In the genomic region with DNA sequence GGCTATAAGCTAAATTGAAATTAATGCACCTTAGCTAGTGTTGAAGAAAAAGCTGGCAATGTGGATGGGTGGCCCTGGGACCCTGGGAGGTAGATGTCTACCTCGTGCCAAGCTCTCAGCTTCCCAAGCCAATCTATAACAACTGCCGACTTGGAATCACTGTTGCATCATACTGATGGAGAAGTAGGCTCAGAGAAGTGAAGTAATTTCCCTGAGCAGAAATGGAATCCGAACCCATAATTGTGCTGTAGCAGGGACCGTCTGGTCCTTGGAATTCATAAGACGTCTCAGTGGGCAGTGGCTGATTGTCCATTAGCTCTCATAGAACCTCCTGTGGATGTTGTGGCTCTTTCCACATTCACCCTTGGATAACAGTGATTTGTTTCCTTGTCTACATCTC, we compare ENCODE assay signal across 1 cellular context.
TF ChIP-seq lines count a peak whose summit lies in the region.

No MANE protein-coding gene starts in this region.

TF ChIP-seq in HepG2, 621 proteins besides CTCF, POLR2A, EP300 and RAD21:
- TF ChIP-seq, protein P1, sequence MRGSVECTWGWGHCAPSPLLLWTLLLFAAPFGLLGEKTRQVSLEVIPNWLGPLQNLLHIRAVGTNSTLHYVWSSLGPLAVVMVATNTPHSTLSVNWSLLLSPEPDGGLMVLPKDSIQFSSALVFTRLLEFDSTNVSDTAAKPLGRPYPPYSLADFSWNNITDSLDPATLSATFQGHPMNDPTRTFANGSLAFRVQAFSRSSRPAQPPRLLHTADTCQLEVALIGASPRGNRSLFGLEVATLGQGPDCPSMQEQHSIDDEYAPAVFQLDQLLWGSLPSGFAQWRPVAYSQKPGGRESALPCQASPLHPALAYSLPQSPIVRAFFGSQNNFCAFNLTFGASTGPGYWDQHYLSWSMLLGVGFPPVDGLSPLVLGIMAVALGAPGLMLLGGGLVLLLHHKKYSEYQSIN (CRISPR knock-in tag; IDR thresholded peaks at IDR 0.05; ENCODE audit: borderline replicate concordance) = no peak
- TF ChIP-seq IKZF1 (IDR thresholded peaks at IDR 0.05) (no peak), CEBPB (IDR thresholded peaks at IDR 0.05; ENCODE audit: borderline replicate concordance, low read depth, low read length) (peak; percentile 45; the same call in 1 of the 2 replicates), MEF2D (CRISPR knock-in tag; IDR thresholded peaks at IDR 0.05) (no peak)
